Comparison of ENCODE assay signal across 1 cellular context in the genomic region with DNA sequence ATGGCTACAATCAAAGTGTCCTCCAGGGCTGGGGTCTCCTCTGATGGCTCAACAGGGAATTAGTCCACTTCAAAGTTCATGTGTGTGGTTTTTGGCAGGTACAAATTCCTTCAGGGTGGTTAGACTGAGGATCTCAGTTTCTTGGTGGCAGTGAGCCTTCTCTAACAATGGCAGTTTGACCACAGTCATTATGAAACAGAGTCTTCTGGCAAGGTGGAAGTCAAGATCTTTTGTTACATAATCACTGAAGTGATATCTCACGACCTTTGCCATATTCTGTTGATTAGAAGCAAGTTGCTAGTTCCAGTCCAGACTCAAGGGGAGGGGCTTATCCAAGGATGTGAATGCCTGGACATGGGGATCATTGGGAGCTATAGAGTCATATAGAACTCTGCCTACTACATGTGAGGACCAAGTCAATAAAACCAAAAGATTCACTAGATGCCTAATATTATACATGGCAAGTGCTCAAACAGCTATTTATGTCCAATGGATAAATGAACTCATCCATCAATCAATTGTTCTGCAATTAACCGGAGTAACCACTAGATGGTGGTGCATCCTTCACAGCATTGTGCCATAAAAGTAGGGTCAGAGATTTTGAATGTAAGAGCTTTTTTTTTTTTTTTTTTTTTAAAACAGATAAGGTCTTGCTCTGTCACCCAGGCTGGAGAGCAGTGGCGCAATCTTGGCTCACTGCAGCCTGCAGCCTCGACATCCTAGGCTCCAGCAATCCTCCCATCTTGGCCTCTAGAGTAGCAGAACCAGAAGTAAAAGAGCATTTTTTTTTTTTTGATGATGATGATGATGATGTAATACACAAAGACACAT.
TF ChIP-seq lines count a peak whose summit lies in the region.

No MANE protein-coding gene starts in this region.

TF ChIP-seq in GM23338, 12 proteins besides CTCF, POLR2A, EP300 and RAD21 (continued from another document):
- no peak for TF ChIP-seq ETS1 (IDR thresholded peaks at IDR 0.05)
- no peak for TF ChIP-seq REST (IDR thresholded peaks at IDR 0.05; ENCODE audit: unreplicated experiment)
- no peak for TF ChIP-seq NANOG (IDR thresholded peaks at IDR 0.05; ENCODE audit: borderline replicate concordance)
- TF ChIP-seq ZNF331 (CRISPR knock-in tag; IDR thresholded peaks at IDR 0.05; ENCODE audit: low read depth) = no peak
- TF ChIP-seq ZNF114 (CRISPR knock-in tag; IDR thresholded peaks at IDR 0.05) = no peak
- TF ChIP-seq JUNB (IDR thresholded peaks at IDR 0.05; ENCODE audit: unreplicated experiment) = no peak
TF ChIP-seq in GM23338: peak in this region for 0.
